Comparison of ENCODE assay signal across 12 cellular contexts in genomic region chr15:74599156-74599555, GRCh38. TPM values are rescaled to one million over a fixed set of nuclear protein-coding genes. Genes with fewer than 3 reads are reported as not detected.
DNase-seq lines count a peak whose midpoint lies in the region; ATAC-seq, FAIRE-seq and TF ChIP-seq lines count a peak whose summit lies in the region.
"Had no signal": no experiment of that assay in that cellular context is flagged by ENCODE, and none has a peak within 500 bp of the region (broad histone marks: within the 10 kb centered on the region; RNA-seq: fewer than 3 reads in every experiment).

No MANE protein-coding gene starts in this region.

- CTCF ChIA-PET in Panc1 (lab: Charles Lee) (no interaction called here), endothelial cell of umbilical vein (lab: Charles Lee) (interaction anchor here (0.8 to 1.8 kb wide), 3 partner anchors 9 to 16 kb away, joined by 3 to 9 read pairs (median 3); no protein-coding TSS in a partner anchor)

- H3K79me2 ChIP-seq in endothelial cell of umbilical vein (ENCODE audit: control insufficient read depth, insufficient read depth, low read length): no peaks in the 10 kb centered on the region
- H3K79me2 ChIP-seq in osteoblast (ENCODE audit: insufficient read depth, low read length): peaks cover 15% of the 10 kb centered on the region

- intact Hi-C loops in Panc1 (cut with micrococcal nuclease; ENCODE audit: unreplicated experiment) (no loop called here), endothelial cell of umbilical vein (cut with micrococcal nuclease) (loop anchor here (2.0 kb wide), 1 partner anchor 16 kb away; the partner anchor contains the start of gene CLK3)

- peaks cover 13% of the 10 kb centered on the region; the same call in 1 of the 2 replicates for H3K36me3 ChIP-seq in BLaER1
- H3K36me3 ChIP-seq in Panc1 (ENCODE audit: control insufficient read depth, insufficient read depth, low read length): no peaks in the 10 kb centered on the region
- peaks cover 0 to 2% of the 10 kb centered on the region in 2 experiments for H3K36me3 ChIP-seq in endothelial cell of umbilical vein (ENCODE audit: control insufficient read depth in 2 of 2, extremely low read depth in 1 of 2, insufficient read depth in 2 of 2, low read length in 2 of 2)
- H3K36me3 ChIP-seq in osteoblast (ENCODE audit: insufficient read depth, low read length): no peaks in the 10 kb centered on the region

- no peaks in the 10 kb centered on the region for H3K27me3 ChIP-seq in BLaER1
- no peaks in the 10 kb centered on the region for H3K27me3 ChIP-seq in Panc1 (ENCODE audit: control insufficient read depth, insufficient read depth, low read length)
- H3K27me3 ChIP-seq in endothelial cell of umbilical vein (ENCODE audit: control insufficient read depth in 2 of 2, insufficient read depth in 2 of 2, low read length in 2 of 2): no peaks in the 10 kb centered on the region
- no peaks in the 10 kb centered on the region for H3K27me3 ChIP-seq in osteoblast (ENCODE audit: insufficient read depth, low read length)
- H3K27me3 ChIP-seq: foreskin keratinocyte had no signal

- H3K4me2 ChIP-seq in BLaER1: peak overlapping the region; percentile 90
- peak overlapping the region; percentile 84 for H3K4me2 ChIP-seq in endothelial cell of umbilical vein (ENCODE audit: insufficient read depth, low read length)
- peak overlapping the region; percentile 89 for H3K4me2 ChIP-seq in osteoblast (ENCODE audit: insufficient read depth, low read length)

- dilution Hi-C loops in endothelial cell of umbilical vein (cut with MboI; ENCODE audit: extremely low pct_ligation_motif_present, low sequenced_read_pairs): no loop called here

- no peak for ATAC-seq in Panc1
- ATAC-seq in GM19324 (IDR thresholded peaks at IDR 0.05; ENCODE audit: low FRiP score, unreplicated experiment): no peak
- ATAC-seq in GM18519 (IDR thresholded peaks at IDR 0.05; ENCODE audit: low FRiP score, unreplicated experiment): no peak

- TF ChIP-seq CTCF in Panc1 (IDR thresholded peaks at IDR 0.05): no peak
- no peak for TF ChIP-seq CTCF in endothelial cell of umbilical vein (IDR thresholded peaks at IDR 0.05; ENCODE audit: extremely low read depth in 1 of 2, insufficient read depth in 1 of 2, low read depth in 1 of 2, low read length in 2 of 2)
- TF ChIP-seq CTCF in osteoblast (IDR thresholded peaks at IDR 0.05; ENCODE audit: extremely low read depth, low read depth, low read length): no peak

- POLR2A ChIA-PET in Panc1 (lab: Charles Lee) (no interaction called here), endothelial cell of umbilical vein (lab: Charles Lee) (interaction anchor here (0.5 to 1.8 kb wide), 3 partner anchors 11 to 53 kb away, joined by 3 to 7 read pairs (median 3); no protein-coding TSS in a partner anchor)

- H3K9me3 ChIP-seq in BLaER1 (no peaks in the 10 kb centered on the region), Panc1 (ENCODE audit: control insufficient read depth, insufficient read depth, low read depth, low read length) (no peaks in the 10 kb centered on the region), endothelial cell of umbilical vein (replicated peaks; ENCODE audit: control insufficient read depth, insufficient read depth, low read length) (no peaks in the 10 kb centered on the region), osteoblast (ENCODE audit: low read depth, low read length) (no peaks in the 10 kb centered on the region)

- no TSS peak for BruUV-seq in Panc1 (replicated peaks; lab: Mats Ljungman, UMichigan)
- TSS peak; percentile 15 for BruUV-seq in endothelial cell of umbilical vein (replicated peaks; lab: Mats Ljungman, UMichigan)

- no peak overlapping the region for H3K9ac ChIP-seq in BLaER1
- peak overlapping the region; percentile 61 for H3K9ac ChIP-seq in endothelial cell of umbilical vein (replicated peaks; ENCODE audit: extremely low read depth, insufficient read depth, low read length)

- no peaks in the 10 kb centered on the region for H4K20me1 ChIP-seq in BLaER1
- H4K20me1 ChIP-seq in endothelial cell of umbilical vein (replicated peaks; ENCODE audit: control insufficient read depth, extremely low read depth, insufficient read depth, low read length): no peaks in the 10 kb centered on the region
- peaks cover 11% of the 10 kb centered on the region for H4K20me1 ChIP-seq in osteoblast (ENCODE audit: insufficient read depth, low read length)

- H3K9me1 ChIP-seq in endothelial cell of umbilical vein (replicated peaks; ENCODE audit: control insufficient read depth, extremely low read depth, insufficient read depth, low read length): no peaks in the 10 kb centered on the region

- TF ChIP-seq POLR2A in endothelial cell of umbilical vein (IDR thresholded peaks at IDR 0.05; ENCODE audit: low read depth, low read length): no peak

- in situ Hi-C loops in Panc1 (cut with HindIII; ENCODE audit: low pct_unique_long_range_greater_than_20kb, low sequenced_read_pairs): no loop called here

- DNase-seq in Panc1 (ENCODE audit: low read depth, low spot score) (no peak), endothelial cell of umbilical vein (ENCODE audit: low read depth, low spot score) (no peak), osteoblast (ENCODE audit: insufficient read length, low spot score, missing footprints) (peak; percentile 80), COLO829 (ENCODE audit: low spot score) (no peak), RPMI8226 (no peak)
- DNase-seq: foreskin keratinocyte; NCI-H146; stimulated activated CD4-positive, alpha-beta T cell treated with anti-CD3 and anti-CD28 coated beads, Interleukin-4, amount 100 ng/mL, for 4 hours had no signal

- H3K4me3 ChIP-seq in BLaER1: peak overlapping the region; percentile 66; the same call in 1 of the 2 replicates
- H3K4me3 ChIP-seq in Panc1 (ENCODE audit: low read depth in 2 of 2, low read length in 2 of 2): peak overlapping the region; percentile 67 to 77
- H3K4me3 ChIP-seq in endothelial cell of umbilical vein (replicated peaks in 1 of 3; ENCODE audit: insufficient read depth in 1 of 3, low read depth in 1 of 3, low read length in 3 of 3): peak overlapping the region in 2 of 3 experiments; percentile 56 to 69
- H3K4me3 ChIP-seq in osteoblast (ENCODE audit: insufficient read depth, low read length): peak overlapping the region; percentile 87

- H3K4me1 ChIP-seq in BLaER1 (peaks cover 27% of the 10 kb centered on the region), Panc1 (ENCODE audit: control insufficient read depth, insufficient read depth, low read length) (peaks cover 16% of the 10 kb centered on the region), endothelial cell of umbilical vein (ENCODE audit: control insufficient read depth, extremely low read depth, insufficient read depth, low read length) (peaks cover 12% of the 10 kb centered on the region), osteoblast (ENCODE audit: insufficient read depth, low read length) (peaks cover 16% of the 10 kb centered on the region)

- peak; percentile 58 for FAIRE-seq in endothelial cell of umbilical vein (lab: Jason Lieb, UNC)

- H3K27ac ChIP-seq in BLaER1: no peak overlapping the region
- peak overlapping the region; percentile 92 for H3K27ac ChIP-seq in Panc1 (ENCODE audit: low read length)
- H3K27ac ChIP-seq in endothelial cell of umbilical vein (ENCODE audit: insufficient read depth, low read depth, low read length): no peak overlapping the region
- H3K27ac ChIP-seq in osteoblast (ENCODE audit: low read depth, low read length): peak overlapping the region; percentile 75
- H3K27ac ChIP-seq: VCaP had no signal

- H2AFZ ChIP-seq in endothelial cell of umbilical vein (ENCODE audit: low read depth, low read length) (no peak overlapping the region), osteoblast (ENCODE audit: low read length) (peak overlapping the region; percentile 90)

TF ChIP-seq in endothelial cell of umbilical vein, 7 proteins besides CTCF, POLR2A, EP300 and RAD21:
- no peak for TF ChIP-seq FOS (IDR thresholded peaks at IDR 0.05; ENCODE audit: borderline replicate concordance, insufficient read depth, low read length)
- no peak for TF ChIP-seq POLR2AphosphoS5 (IDR thresholded peaks at IDR 0.05; ENCODE audit: insufficient read depth, low read depth, low read length)
- no peak for TF ChIP-seq EZH2 (IDR thresholded peaks at IDR 0.05; ENCODE audit: borderline replicate concordance, low read depth, low read length, severe bottlenecking)
- TF ChIP-seq MAX (IDR thresholded peaks at IDR 0.05; ENCODE audit: insufficient read depth, insufficient read length): no peak
- no peak for TF ChIP-seq JUN (IDR thresholded peaks at IDR 0.05; ENCODE audit: borderline replicate concordance, insufficient read depth, insufficient read length, low read depth)
- TF ChIP-seq MYC (IDR thresholded peaks at IDR 0.05; ENCODE audit: low read depth, low read length): no peak
- TF ChIP-seq GATA2 (IDR thresholded peaks at IDR 0.05; ENCODE audit: insufficient read depth, insufficient read length, low read depth, low read length): no peak

RNA-seq across cellular contexts. Expression of gene CLK3, which starts 16.5 kb away (rescaled TPM):
- total RNA-seq in Panc1 (2021; ENCODE audit: unreplicated experiment) (69.8 TPM), endothelial cell of umbilical vein (69.2 and 75.5 TPM in 2 replicates), osteoblast (42.7 and 47.0 TPM in 2 replicates)
- 77.9 TPM for polyA plus RNA-seq in Panc1 (2012; ENCODE audit: insufficient read length)
- 97.9 and 121 TPM in 2 replicates for polyA plus RNA-seq in endothelial cell of umbilical vein
- polyA plus RNA-seq in endothelial cell of umbilical vein (2011; cell fraction: cytosol; rRNA removed): 64.8 and 71.4 TPM in 2 replicates
- 248 and 285 TPM in 2 replicates for polyA plus RNA-seq in endothelial cell of umbilical vein (2011; cell fraction: nucleus; rRNA removed)
- polyA plus RNA-seq in endothelial cell of umbilical vein (2012): 36.7 and 55.9 TPM in 2 replicates
- 112 and 115 TPM in 2 replicates for polyA minus RNA-seq in endothelial cell of umbilical vein
- 28.9 TPM for polyA minus RNA-seq in endothelial cell of umbilical vein (2011; cell fraction: cytosol; rRNA and poly(A)+ RNA removed)
- polyA minus RNA-seq in endothelial cell of umbilical vein (2011; cell fraction: nucleus; rRNA and poly(A)+ RNA removed): 110 and 160 TPM in 2 replicates

RNA-seq across cellular contexts. Expression of gene ARID3B, which starts 58.1 kb away (rescaled TPM):
- total RNA-seq in Panc1 (2021; ENCODE audit: unreplicated experiment) (12.7 TPM), endothelial cell of umbilical vein (9.5 and 10.0 TPM in 2 replicates), osteoblast (2.7 and 3.6 TPM in 2 replicates)
- polyA plus RNA-seq in Panc1 (2012; ENCODE audit: insufficient read length): 9.6 TPM
- polyA plus RNA-seq in endothelial cell of umbilical vein: 6.2 and 7.0 TPM in 2 replicates
- polyA plus RNA-seq in endothelial cell of umbilical vein (2011; cell fraction: cytosol; rRNA removed): 3.7 and 4.8 TPM in 2 replicates
- polyA plus RNA-seq in endothelial cell of umbilical vein (2011; cell fraction: nucleus; rRNA removed): 20.4 and 21.0 TPM in 2 replicates
- 3.1 and 4.3 TPM in 2 replicates for polyA plus RNA-seq in endothelial cell of umbilical vein (2012)
- polyA minus RNA-seq in endothelial cell of umbilical vein: 8.4 and 9.7 TPM in 2 replicates
- 3.4 TPM for polyA minus RNA-seq in endothelial cell of umbilical vein (2011; cell fraction: cytosol; rRNA and poly(A)+ RNA removed)
- 9.6 and 11.8 TPM in 2 replicates for polyA minus RNA-seq in endothelial cell of umbilical vein (2011; cell fraction: nucleus; rRNA and poly(A)+ RNA removed)

Comparison
In these comparisons a context has a peak if more than half of its experiments do, and no peak if none do; other contexts are left out.
1. H3K27ac ChIP-seq: peak in Panc1 (single experiment) and osteoblast (single experiment); none in BLaER1 (single experiment) and endothelial cell of umbilical vein (single experiment).
2. Peak in every context shown above with its lines, with median percentiles within 50 percentile points of each other: H3K4me2 ChIP-seq and H3K4me3 ChIP-seq.